ENCODE assay signal across 1 cellular context in the genomic region with DNA sequence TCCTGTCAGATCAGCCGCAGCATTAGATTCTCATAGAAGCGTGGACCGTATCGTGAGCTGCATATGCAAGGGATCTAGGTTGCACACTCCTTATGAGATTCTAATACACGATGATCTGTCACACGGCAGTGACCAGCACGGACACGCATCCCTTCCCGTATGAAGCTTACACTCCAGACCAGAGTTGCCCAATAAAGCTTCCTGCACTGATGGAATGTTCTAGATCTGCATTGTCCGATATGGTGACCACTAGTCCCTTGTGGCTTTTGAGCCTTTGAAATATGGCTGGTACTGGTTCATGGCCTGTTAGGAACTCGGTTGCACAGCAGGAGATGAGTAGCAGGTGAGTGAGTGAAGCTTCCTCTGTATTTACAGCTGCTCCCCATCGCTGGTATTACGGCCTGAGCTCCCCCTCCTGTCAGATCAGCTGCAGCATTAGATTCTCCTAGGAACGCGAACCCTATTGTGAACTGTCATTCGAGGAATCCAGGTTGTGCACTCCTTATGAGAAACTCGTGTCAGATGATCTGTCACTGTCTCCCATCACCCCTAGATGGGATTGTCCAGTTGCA.
TF ChIP-seq lines count a peak whose summit lies in the region.

No MANE protein-coding gene starts in this region.

TF ChIP-seq in HepG2, 621 proteins besides CTCF, POLR2A, EP300 and RAD21 (continues in another document):
- no peak for TF ChIP-seq ZNF292 (CRISPR knock-in tag; IDR thresholded peaks at IDR 0.05; ENCODE audit: borderline replicate concordance, low read depth)
- TF ChIP-seq, protein P1, sequence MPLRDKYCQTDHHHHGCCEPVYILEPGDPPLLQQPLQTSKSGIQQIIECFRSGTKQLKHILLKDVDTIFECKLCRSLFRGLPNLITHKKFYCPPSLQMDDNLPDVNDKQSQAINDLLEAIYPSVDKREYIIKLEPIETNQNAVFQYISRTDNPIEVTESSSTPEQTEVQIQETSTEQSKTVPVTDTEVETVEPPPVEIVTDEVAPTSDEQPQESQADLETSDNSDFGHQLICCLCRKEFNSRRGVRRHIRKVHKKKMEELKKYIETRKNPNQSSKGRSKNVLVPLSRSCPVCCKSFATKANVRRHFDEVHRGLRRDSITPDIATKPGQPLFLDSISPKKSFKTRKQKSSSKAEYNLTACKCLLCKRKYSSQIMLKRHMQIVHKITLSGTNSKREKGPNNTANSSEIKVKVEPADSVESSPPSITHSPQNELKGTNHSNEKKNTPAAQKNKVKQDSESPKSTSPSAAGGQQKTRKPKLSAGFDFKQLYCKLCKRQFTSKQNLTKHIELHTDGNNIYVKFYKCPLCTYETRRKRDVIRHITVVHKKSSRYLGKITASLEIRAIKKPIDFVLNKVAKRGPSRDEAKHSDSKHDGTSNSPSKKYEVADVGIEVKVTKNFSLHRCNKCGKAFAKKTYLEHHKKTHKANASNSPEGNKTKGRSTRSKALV (CRISPR knock-in tag; IDR thresholded peaks at IDR 0.05): no peak
- TF ChIP-seq IKZF1 (IDR thresholded peaks at IDR 0.05): no peak
- no peak for TF ChIP-seq ARID2 (CRISPR knock-in tag; IDR thresholded peaks at IDR 0.05; ENCODE audit: borderline replicate concordance)
- TF ChIP-seq, protein P2, sequence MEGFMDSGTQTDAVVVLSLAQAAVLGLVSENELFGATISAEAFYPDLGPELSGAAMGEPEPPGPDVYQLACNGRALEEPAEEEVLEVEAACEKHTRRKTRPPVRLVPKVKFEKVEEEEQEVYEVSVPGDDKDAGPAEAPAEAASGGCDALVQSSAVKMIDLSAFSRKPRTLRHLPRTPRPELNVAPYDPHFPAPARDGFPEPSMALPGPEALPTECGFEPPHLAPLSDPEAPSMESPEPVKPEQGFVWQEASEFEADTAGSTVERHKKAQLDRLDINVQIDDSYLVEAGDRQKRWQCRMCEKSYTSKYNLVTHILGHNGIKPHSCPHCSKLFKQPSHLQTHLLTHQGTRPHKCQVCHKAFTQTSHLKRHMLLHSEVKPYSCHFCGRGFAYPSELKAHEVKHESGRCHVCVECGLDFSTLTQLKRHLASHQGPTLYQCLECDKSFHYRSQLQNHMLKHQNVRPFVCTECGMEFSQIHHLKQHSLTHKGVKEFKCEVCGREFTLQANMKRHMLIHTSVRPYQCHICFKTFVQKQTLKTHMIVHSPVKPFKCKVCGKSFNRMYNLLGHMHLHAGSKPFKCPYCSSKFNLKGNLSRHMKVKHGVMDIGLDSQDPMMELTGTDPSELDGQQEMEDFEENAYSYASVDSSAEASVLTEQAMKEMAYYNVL (CRISPR knock-in tag; IDR thresholded peaks at IDR 0.05; ENCODE audit: borderline replicate concordance): no peak
- TF ChIP-seq SOX5 (CRISPR knock-in tag; IDR thresholded peaks at IDR 0.05; ENCODE audit: borderline replicate concordance): 0 out of 2 replicates have a peak, but pooled peaks have one; percentile 11
- TF ChIP-seq NR2F2 (IDR thresholded peaks at IDR 0.05; ENCODE audit: borderline replicate concordance, low read depth): no peak
- TF ChIP-seq, protein P3, sequence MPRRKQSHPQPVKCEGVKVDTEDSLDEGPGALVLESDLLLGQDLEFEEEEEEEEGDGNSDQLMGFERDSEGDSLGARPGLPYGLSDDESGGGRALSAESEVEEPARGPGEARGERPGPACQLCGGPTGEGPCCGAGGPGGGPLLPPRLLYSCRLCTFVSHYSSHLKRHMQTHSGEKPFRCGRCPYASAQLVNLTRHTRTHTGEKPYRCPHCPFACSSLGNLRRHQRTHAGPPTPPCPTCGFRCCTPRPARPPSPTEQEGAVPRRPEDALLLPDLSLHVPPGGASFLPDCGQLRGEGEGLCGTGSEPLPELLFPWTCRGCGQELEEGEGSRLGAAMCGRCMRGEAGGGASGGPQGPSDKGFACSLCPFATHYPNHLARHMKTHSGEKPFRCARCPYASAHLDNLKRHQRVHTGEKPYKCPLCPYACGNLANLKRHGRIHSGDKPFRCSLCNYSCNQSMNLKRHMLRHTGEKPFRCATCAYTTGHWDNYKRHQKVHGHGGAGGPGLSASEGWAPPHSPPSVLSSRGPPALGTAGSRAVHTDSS (CRISPR knock-in tag; conservative IDR thresholded peaks at IDR 0.05): no peak
- TF ChIP-seq, protein P4, sequence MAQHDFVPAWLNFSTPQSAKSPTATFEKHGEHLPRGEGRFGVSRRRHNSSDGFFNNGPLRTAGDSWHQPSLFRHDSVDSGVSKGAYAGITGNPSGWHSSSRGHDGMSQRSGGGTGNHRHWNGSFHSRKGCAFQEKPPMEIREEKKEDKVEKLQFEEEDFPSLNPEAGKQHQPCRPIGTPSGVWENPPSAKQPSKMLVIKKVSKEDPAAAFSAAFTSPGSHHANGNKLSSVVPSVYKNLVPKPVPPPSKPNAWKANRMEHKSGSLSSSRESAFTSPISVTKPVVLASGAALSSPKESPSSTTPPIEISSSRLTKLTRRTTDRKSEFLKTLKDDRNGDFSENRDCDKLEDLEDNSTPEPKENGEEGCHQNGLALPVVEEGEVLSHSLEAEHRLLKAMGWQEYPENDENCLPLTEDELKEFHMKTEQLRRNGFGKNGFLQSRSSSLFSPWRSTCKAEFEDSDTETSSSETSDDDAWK (CRISPR knock-in tag; IDR thresholded peaks at IDR 0.05): no peak
- no peak for TF ChIP-seq HMG20A (CRISPR knock-in tag; IDR thresholded peaks at IDR 0.05; ENCODE audit: borderline replicate concordance)
- TF ChIP-seq, protein P5, sequence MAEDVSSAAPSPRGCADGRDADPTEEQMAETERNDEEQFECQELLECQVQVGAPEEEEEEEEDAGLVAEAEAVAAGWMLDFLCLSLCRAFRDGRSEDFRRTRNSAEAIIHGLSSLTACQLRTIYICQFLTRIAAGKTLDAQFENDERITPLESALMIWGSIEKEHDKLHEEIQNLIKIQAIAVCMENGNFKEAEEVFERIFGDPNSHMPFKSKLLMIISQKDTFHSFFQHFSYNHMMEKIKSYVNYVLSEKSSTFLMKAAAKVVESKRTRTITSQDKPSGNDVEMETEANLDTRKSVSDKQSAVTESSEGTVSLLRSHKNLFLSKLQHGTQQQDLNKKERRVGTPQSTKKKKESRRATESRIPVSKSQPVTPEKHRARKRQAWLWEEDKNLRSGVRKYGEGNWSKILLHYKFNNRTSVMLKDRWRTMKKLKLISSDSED (CRISPR knock-in tag; IDR thresholded peaks at IDR 0.05): no peak
- TF ChIP-seq RARA (CRISPR knock-in tag; IDR thresholded peaks at IDR 0.05): peak; percentile 43; the same call in 1 of the 2 replicates
- no peak for TF ChIP-seq ZKSCAN1 (IDR thresholded peaks at IDR 0.05; ENCODE audit: low read length)
- no peak for TF ChIP-seq EHMT2 (IDR thresholded peaks at IDR 0.05; ENCODE audit: borderline replicate concordance, low read depth, low read length)
- no peak for TF ChIP-seq ZNF530 (CRISPR knock-in tag; IDR thresholded peaks at IDR 0.05; ENCODE audit: low read depth)
- TF ChIP-seq TAF15 (IDR thresholded peaks at IDR 0.05; ENCODE audit: low read depth, low read length, poor library complexity, severe bottlenecking): no peak
- no peak for TF ChIP-seq ZBTB3 (CRISPR knock-in tag; IDR thresholded peaks at IDR 0.05; ENCODE audit: borderline replicate concordance, low read depth)
- TF ChIP-seq HNRNPH1 (optimal IDR thresholded peaks at IDR 0.05; ENCODE audit: low read depth, low read length): no peak
- TF ChIP-seq HDAC6 (IDR thresholded peaks at IDR 0.05; ENCODE audit: low read depth, low read length): no peak
- TF ChIP-seq ZSCAN30 (CRISPR knock-in tag; IDR thresholded peaks at IDR 0.05): no peak
- TF ChIP-seq RFX1 (IDR thresholded peaks at IDR 0.05): no peak
- no peak for TF ChIP-seq LCORL (IDR thresholded peaks at IDR 0.05)
- no peak for TF ChIP-seq LCORL (CRISPR knock-in tag; IDR thresholded peaks at IDR 0.05)
- TF ChIP-seq MTA1 (CRISPR knock-in tag; IDR thresholded peaks at IDR 0.05; ENCODE audit: borderline replicate concordance): no peak
- TF ChIP-seq ZFP90 (CRISPR knock-in tag; IDR thresholded peaks at IDR 0.05; ENCODE audit: borderline replicate concordance): no peak
- TF ChIP-seq ZC3H4 (CRISPR knock-in tag; IDR thresholded peaks at IDR 0.05; ENCODE audit: borderline replicate concordance): no peak
- no peak for TF ChIP-seq ZNF546 (CRISPR knock-in tag; conservative IDR thresholded peaks at IDR 0.05)
- TF ChIP-seq ZNF761 (CRISPR knock-in tag; conservative IDR thresholded peaks at IDR 0.05): no peak
- no peak for TF ChIP-seq MXI1 (IDR thresholded peaks at IDR 0.05; ENCODE audit: borderline replicate concordance, low read depth, low read length)
- TF ChIP-seq, protein P6, sequence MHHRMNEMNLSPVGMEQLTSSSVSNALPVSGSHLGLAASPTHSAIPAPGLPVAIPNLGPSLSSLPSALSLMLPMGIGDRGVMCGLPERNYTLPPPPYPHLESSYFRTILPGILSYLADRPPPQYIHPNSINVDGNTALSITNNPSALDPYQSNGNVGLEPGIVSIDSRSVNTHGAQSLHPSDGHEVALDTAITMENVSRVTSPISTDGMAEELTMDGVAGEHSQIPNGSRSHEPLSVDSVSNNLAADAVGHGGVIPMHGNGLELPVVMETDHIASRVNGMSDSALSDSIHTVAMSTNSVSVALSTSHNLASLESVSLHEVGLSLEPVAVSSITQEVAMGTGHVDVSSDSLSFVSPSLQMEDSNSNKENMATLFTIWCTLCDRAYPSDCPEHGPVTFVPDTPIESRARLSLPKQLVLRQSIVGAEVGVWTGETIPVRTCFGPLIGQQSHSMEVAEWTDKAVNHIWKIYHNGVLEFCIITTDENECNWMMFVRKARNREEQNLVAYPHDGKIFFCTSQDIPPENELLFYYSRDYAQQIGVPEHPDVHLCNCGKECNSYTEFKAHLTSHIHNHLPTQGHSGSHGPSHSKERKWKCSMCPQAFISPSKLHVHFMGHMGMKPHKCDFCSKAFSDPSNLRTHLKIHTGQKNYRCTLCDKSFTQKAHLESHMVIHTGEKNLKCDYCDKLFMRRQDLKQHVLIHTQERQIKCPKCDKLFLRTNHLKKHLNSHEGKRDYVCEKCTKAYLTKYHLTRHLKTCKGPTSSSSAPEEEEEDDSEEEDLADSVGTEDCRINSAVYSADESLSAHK (CRISPR knock-in tag; IDR thresholded peaks at IDR 0.05; ENCODE audit: borderline replicate concordance): no peak
- no peak for TF ChIP-seq GPN1 (CRISPR knock-in tag; IDR thresholded peaks at IDR 0.05; ENCODE audit: borderline replicate concordance)
- TF ChIP-seq, protein P7, sequence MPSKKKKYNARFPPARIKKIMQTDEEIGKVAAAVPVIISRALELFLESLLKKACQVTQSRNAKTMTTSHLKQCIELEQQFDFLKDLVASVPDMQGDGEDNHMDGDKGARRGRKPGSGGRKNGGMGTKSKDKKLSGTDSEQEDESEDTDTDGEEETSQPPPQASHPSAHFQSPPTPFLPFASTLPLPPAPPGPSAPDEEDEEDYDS (CRISPR knock-in tag; IDR thresholded peaks at IDR 0.05): no peak
- no peak for TF ChIP-seq RFX3 (CRISPR knock-in tag; IDR thresholded peaks at IDR 0.05)
- no peak for TF ChIP-seq KAT8 (CRISPR knock-in tag; IDR thresholded peaks at IDR 0.05)
- TF ChIP-seq HDAC1 (CRISPR knock-in tag; IDR thresholded peaks at IDR 0.05): 0 out of 2 replicates have a peak, but pooled peaks have one; percentile 18
- TF ChIP-seq ZNF83 (CRISPR knock-in tag; IDR thresholded peaks at IDR 0.05; ENCODE audit: borderline replicate concordance): no peak
- TF ChIP-seq ZNF550 (CRISPR knock-in tag; IDR thresholded peaks at IDR 0.05; ENCODE audit: borderline replicate concordance): 0 out of 2 replicates have a peak, but pooled peaks have one; percentile 39
- TF ChIP-seq ASH2L (IDR thresholded peaks at IDR 0.05; ENCODE audit: insufficient read length, low read depth, low read length): no peak
- no peak for TF ChIP-seq ATF7-NPFF (CRISPR knock-in tag; IDR thresholded peaks at IDR 0.05; ENCODE audit: low read depth)
- no peak for TF ChIP-seq ZNF562 (CRISPR knock-in tag; IDR thresholded peaks at IDR 0.05; ENCODE audit: borderline replicate concordance)
- no peak for TF ChIP-seq ZNF251 (CRISPR knock-in tag; IDR thresholded peaks at IDR 0.05)
- no peak for TF ChIP-seq IRF2 (CRISPR knock-in tag; IDR thresholded peaks at IDR 0.05)
- no peak for TF ChIP-seq DPF2 (CRISPR knock-in tag; IDR thresholded peaks at IDR 0.05; ENCODE audit: borderline replicate concordance, low read depth)
- no peak for TF ChIP-seq NFE2L1 (CRISPR knock-in tag; IDR thresholded peaks at IDR 0.05; ENCODE audit: borderline replicate concordance)
- TF ChIP-seq, protein P8, sequence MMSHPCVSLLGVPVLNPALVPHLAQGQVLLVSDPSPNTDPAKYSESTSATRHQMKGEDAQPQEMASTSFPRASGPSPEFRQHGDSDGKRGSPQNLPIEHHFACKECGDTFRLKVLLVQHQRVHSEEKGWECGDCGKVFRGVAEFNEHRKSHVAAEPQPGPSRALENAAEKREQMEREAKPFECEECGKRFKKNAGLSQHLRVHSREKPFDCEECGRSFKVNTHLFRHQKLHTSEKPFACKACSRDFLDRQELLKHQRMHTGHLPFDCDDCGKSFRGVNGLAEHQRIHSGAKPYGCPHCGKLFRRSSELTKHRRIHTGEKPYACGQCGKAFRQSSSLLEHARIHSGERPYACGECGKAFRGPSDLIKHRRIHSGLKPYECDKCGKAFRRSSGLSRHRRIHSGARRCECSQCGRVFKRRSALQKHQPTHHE (CRISPR knock-in tag; IDR thresholded peaks at IDR 0.05; ENCODE audit: borderline replicate concordance): no peak
- TF ChIP-seq, protein P9, sequence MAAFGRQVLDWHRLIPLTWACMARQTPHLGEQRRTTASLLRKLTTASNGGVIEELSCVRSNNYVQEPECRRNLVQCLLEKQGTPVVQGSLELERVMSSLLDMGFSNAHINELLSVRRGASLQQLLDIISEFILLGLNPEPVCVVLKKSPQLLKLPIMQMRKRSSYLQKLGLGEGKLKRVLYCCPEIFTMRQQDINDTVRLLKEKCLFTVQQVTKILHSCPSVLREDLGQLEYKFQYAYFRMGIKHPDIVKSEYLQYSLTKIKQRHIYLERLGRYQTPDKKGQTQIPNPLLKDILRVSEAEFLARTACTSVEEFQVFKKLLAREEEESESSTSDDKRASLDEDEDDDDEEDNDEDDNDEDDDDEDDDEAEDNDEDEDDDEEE (CRISPR knock-in tag; IDR thresholded peaks at IDR 0.05): no peak; the same call in 1 of the 2 replicates
- TF ChIP-seq ZNF260 (CRISPR knock-in tag; IDR thresholded peaks at IDR 0.05; ENCODE audit: borderline replicate concordance, low read depth): no peak
- TF ChIP-seq ZNF775 (CRISPR knock-in tag; IDR thresholded peaks at IDR 0.05; ENCODE audit: borderline replicate concordance): no peak
- no peak for TF ChIP-seq CCDC6 (CRISPR knock-in tag; IDR thresholded peaks at IDR 0.05)
- TF ChIP-seq, protein P10, sequence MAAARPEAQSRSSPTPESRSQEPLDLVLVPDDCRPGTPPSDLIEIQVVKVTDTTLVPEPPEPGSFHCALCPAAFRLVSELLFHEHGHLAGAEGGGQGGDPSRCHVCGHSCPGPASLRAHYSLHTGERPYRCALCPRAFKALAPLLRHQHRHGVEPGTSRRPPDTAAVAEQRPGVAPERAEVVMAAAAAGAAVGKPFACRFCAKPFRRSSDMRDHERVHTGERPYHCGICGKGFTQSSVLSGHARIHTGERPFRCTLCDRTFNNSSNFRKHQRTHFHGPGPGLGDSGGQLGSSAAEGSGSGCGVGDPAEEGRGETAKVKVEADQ (CRISPR knock-in tag; IDR thresholded peaks at IDR 0.05; ENCODE audit: borderline replicate concordance): no peak
- no peak for TF ChIP-seq FOXA1 (IDR thresholded peaks at IDR 0.05)
- TF ChIP-seq FOXA1 (CRISPR knock-in tag; IDR thresholded peaks at IDR 0.05): no peak
- TF ChIP-seq U2AF2 (IDR thresholded peaks at IDR 0.05; ENCODE audit: low read depth, low read length): no peak
- no peak for TF ChIP-seq MYC (CRISPR knock-in tag; IDR thresholded peaks at IDR 0.05; ENCODE audit: borderline replicate concordance)
- TF ChIP-seq MED1 (CRISPR knock-in tag; IDR thresholded peaks at IDR 0.05): no peak
